8 cellular contexts compared by ENCODE assay signal in the genomic region with DNA sequence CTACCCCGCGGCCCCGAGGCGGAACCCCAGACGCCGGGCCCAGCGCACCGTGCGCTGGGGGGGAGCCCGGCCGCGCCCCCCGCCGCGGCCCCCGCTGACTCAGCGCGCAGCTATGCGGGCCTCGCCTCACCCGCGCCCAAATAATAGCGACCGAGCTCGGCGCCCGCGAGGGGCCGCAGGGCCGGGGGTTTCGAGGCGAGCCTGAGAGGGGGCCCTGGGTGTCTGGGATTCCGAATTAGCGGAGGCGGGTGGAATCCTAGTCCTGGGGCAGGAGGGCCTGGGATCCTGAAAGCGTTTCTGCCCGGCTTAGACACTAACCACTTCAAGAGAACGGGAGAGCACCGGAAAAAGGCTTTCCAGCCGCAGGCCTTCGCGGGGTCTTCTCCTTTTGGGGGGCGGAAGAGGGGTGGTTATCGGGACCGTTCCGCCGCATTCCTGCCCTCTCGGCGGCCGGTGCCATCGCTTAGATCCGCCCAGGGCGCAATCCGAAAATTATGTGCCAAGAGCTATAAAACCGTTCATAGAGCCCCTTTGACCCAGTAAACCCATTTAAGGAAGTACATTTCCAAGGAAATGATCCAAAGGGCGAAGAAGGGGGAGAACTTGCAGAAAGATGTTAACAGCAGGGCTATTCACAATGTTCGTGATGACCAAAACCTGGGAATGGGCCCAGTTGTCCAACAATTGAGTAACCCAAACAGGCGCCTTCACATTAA. TPM values are rescaled to one million over a fixed set of nuclear protein-coding genes. Genes with fewer than 3 reads are reported as not detected.
DNase-seq lines count a peak whose midpoint lies in the region; ATAC-seq and TF ChIP-seq lines count a peak whose summit lies in the region.

No MANE protein-coding gene starts in this region.

- peak overlapping the region; percentile 92 for H3K4me2 ChIP-seq in PC-3 (ENCODE audit: low read length)

- H3K36me3 ChIP-seq in PC-3 (ENCODE audit: low read depth, low read length) (no peaks in the 10 kb centered on the region), body of pancreas (replicated peaks in 1 of 2; ENCODE audit: insufficient read depth in 1 of 2, low read depth in 2 of 2) (no peaks in the 10 kb centered on the region), gastrocnemius medialis (no peaks in the 10 kb centered on the region)

- POLR2A ChIA-PET in activated CD4-positive, alpha-beta T cell treated with anti-CD3 and anti-CD28 coated beads for 36 hours (lab: Charles Lee): interaction anchor here (0.6 kb wide), 1 partner anchor 691 kb away, joined by 3 read pairs; no protein-coding TSS in a partner anchor
- POLR2A ChIA-PET in PC-3 (lab: Charles Lee; ENCODE audit: unreplicated experiment): interaction anchor here (0.5 to 3.6 kb wide), 8 partner anchors 14 to 160 kb away, joined by 3 to 43 read pairs (median 4); no protein-coding TSS in a partner anchor

- H3K4me3 ChIP-seq in PC-3 (ENCODE audit: low read length) (peak overlapping the region; percentile 72), body of pancreas (peak overlapping the region; percentile 43 to 53), iPS-18c (ENCODE audit: insufficient read depth, low read depth, low read length) (peak overlapping the region; percentile 65), gastrocnemius medialis (peak overlapping the region; percentile 76 to 93 (median 90))

- CTCF ChIA-PET in activated CD4-positive, alpha-beta T cell treated with anti-CD3 and anti-CD28 coated beads for 36 hours (lab: Charles Lee): interaction anchor here (0.7 to 1.4 kb wide), 3 partner anchors 18 to 238 kb away, joined by 3 read pairs; a partner anchor contains a TSS
- CTCF ChIA-PET in PC-3 (lab: Charles Lee): interaction anchor here (1.6 to 3.0 kb wide), 2 partner anchors 29 to 67 kb away, joined by 7 to 19 read pairs; no protein-coding TSS in a partner anchor

- no peak for DNase-seq in activated CD4-positive, alpha-beta T cell treated with anti-CD3 and anti-CD28 coated beads for 36 hours
- DNase-seq in activated CD4-positive, alpha-beta T cell treated with anti-CD3 and anti-CD28 coated beads for 48 hours: no peak
- DNase-seq in PC-3 (peak; percentile 97), body of pancreas (peak; percentile 63 to 80 (median 68)), gastrocnemius medialis (peak; percentile 52 to 70)

- peaks cover 41% of the 10 kb centered on the region for H3K79me2 ChIP-seq in PC-3 (ENCODE audit: low read length)

- 1 to 3% methylated on average over 20 to 33 of the region's 58 CpGs for WGBS in body of pancreas, 2 donors

- in situ Hi-C loops in gastrocnemius medialis (cut with MboI; ENCODE audit: low sequenced_read_pairs in 4 of 4): loop anchor here in 1 of 4 donors (10.0 kb wide), 1 partner anchor 60 kb away; no protein-coding TSS in a partner anchor

- H3K27ac ChIP-seq in PC-3 (ENCODE audit: low read length): peak overlapping the region; percentile 98
- H3K27ac ChIP-seq in body of pancreas: peak overlapping the region; percentile 92 to 99 (median 94)
- H3K27ac ChIP-seq in gastrocnemius medialis: peak overlapping the region; percentile 97 to 99 (median 98)

- H3K27me3 Mint-ChIP-seq in activated CD4-positive, alpha-beta T cell treated with anti-CD3 and anti-CD28 coated beads for 36 hours: no peaks in the 10 kb centered on the region

- peak; percentile 52 for ATAC-seq in activated CD4-positive, alpha-beta T cell treated with anti-CD3 and anti-CD28 coated beads for 36 hours
- ATAC-seq in HG02870 (IDR thresholded peaks at IDR 0.05; ENCODE audit: unreplicated experiment) (peak; percentile 17), PC-3 (peak; percentile 48), body of pancreas (peak; percentile 58), gastrocnemius medialis (peak; percentile 43 to 53), HG02610 (IDR thresholded peaks at IDR 0.05; ENCODE audit: unreplicated experiment) (no peak)

- peak overlapping the region; percentile 71 for H3K4me3 Mint-ChIP-seq in activated CD4-positive, alpha-beta T cell treated with anti-CD3 and anti-CD28 coated beads for 36 hours

- peaks cover 29% of the 10 kb centered on the region for H4K20me1 ChIP-seq in PC-3 (ENCODE audit: low read length)

- peak overlapping the region; percentile 85 for H3K9ac ChIP-seq in PC-3 (ENCODE audit: low read length)

- H3K27me3 ChIP-seq in PC-3 (ENCODE audit: low read length) (no peaks in the 10 kb centered on the region), body of pancreas (no peaks in the 10 kb centered on the region), gastrocnemius medialis (no peaks in the 10 kb centered on the region)

- intact Hi-C loops in activated CD4-positive, alpha-beta T cell treated with anti-CD3 and anti-CD28 coated beads for 36 hours (cut with DNase I, micrococcal nuclease): loop anchor here (2.0 to 10.0 kb wide), 6 partner anchors 110 to 1372 kb away; partner anchors contain the start of genes E2F6 (in 1 of the 2), PDIA6 (in 1 of the 2), SLC66A3 (in 1 of the 2) and TRIB2 (in 1 of the 2)
- intact Hi-C loops in PC-3 (cut with micrococcal nuclease): loop anchor here (1.0 to 10.0 kb wide), 6 partner anchors 14 to 190 kb away; partner anchors contain the start of gene SLC66A3
- intact Hi-C loops in body of pancreas (cut with DNase I): no loop called here
- intact Hi-C loops in gastrocnemius medialis (cut with DNase I; ENCODE audit: low total_unique reads): loop anchor here (1.0 to 5.0 kb wide), 4 partner anchors 26 to 190 kb away; partner anchors contain the start of gene SLC66A3

- peak overlapping the region; percentile 60 for H2AFZ ChIP-seq in PC-3 (ENCODE audit: low read length)

- TF ChIP-seq POLR2A in body of pancreas (IDR thresholded peaks at IDR 0.05): peak; percentile 29 to 77 (median 64)
- TF ChIP-seq POLR2A in gastrocnemius medialis (IDR thresholded peaks at IDR 0.05): no peak

- H3K9me3 ChIP-seq in PC-3 (ENCODE audit: low read length): no peaks in the 10 kb centered on the region
- H3K9me3 ChIP-seq in body of pancreas: no peaks in the 10 kb centered on the region
- H3K9me3 ChIP-seq in iPS-18c (ENCODE audit: control insufficient read depth, insufficient read depth, low read length): no peaks in the 10 kb centered on the region
- H3K9me3 ChIP-seq in gastrocnemius medialis: no peaks in the 10 kb centered on the region

- H3K27ac Mint-ChIP-seq in activated CD4-positive, alpha-beta T cell treated with anti-CD3 and anti-CD28 coated beads for 36 hours: no peak overlapping the region

- no peaks in the 10 kb centered on the region for H3K9me3 Mint-ChIP-seq in activated CD4-positive, alpha-beta T cell treated with anti-CD3 and anti-CD28 coated beads for 36 hours (ENCODE audit: low read depth)

- no peaks in the 10 kb centered on the region for H3K9me2 ChIP-seq in PC-3 (replicated peaks; ENCODE audit: low read length)

- H3K4me1 ChIP-seq in PC-3 (ENCODE audit: insufficient read depth, low read length) (peaks cover 40% of the 10 kb centered on the region), body of pancreas (peaks cover 41% of the 10 kb centered on the region), gastrocnemius medialis (peaks cover 33 to 35% of the 10 kb centered on the region in 2 donors)

- H3K36me3 Mint-ChIP-seq in activated CD4-positive, alpha-beta T cell treated with anti-CD3 and anti-CD28 coated beads for 36 hours (ENCODE audit: low read depth): no peaks in the 10 kb centered on the region

- H3F3A ChIP-seq in PC-3 (ENCODE audit: low read length, unreplicated experiment): no peaks in the 10 kb centered on the region

- H3K4me1 Mint-ChIP-seq in activated CD4-positive, alpha-beta T cell treated with anti-CD3 and anti-CD28 coated beads for 36 hours: peaks cover 26% of the 10 kb centered on the region

- TF ChIP-seq CTCF in PC-3 (conservative IDR thresholded peaks at IDR 0.05; ENCODE audit: low read depth, low read length) (no peak), body of pancreas (IDR thresholded peaks at IDR 0.05) (peak in 2 of 7 experiments; percentile 2 to 3), gastrocnemius medialis (IDR thresholded peaks at IDR 0.05 in 4 of 5, conservative IDR thresholded peaks at IDR 0.05 in 1 of 5) (peak in 1 of 5 experiments; percentile 9)

- TSS peak; percentile 63 for BruUV-seq in PC-3 (replicated peaks; lab: Mats Ljungman, UMichigan)

RNA-seq across cellular contexts. Expression of gene ROCK2, which starts 0.7 kb away (rescaled TPM):
- 10 to 100 TPM; 14.4 to 16.7 TPM for total RNA-seq in activated CD4-positive, alpha-beta T cell treated with anti-CD3 and anti-CD28 coated beads for 36 hours
- 35.3 and 40.7 TPM in 2 replicates for total RNA-seq in PC-3 (2014; rRNA removed)
- total RNA-seq in body of pancreas: 10 to 100 TPM; 24.4 to 32.3 TPM
- total RNA-seq in gastrocnemius medialis: 10 to 100 TPM; 42.0 to 85.4 (median 70.7) TPM

Comparison
In these comparisons a context has a peak if more than half of its experiments do, and no peak if none do; other contexts are left out.
1. DNase-seq: peak in PC-3 (single experiment), body of pancreas (4 of 4) and gastrocnemius medialis (2 of 2); none in activated CD4-positive, alpha-beta T cell treated with anti-CD3 and anti-CD28 coated beads for 36 hours (single experiment) and activated CD4-positive, alpha-beta T cell treated with anti-CD3 and anti-CD28 coated beads for 48 hours (single experiment).
2. POLR2A ChIP-seq: peak in body of pancreas (3 of 3); none in gastrocnemius medialis (0 of 2).
3. Peak in every context shown above with its lines, with median percentiles within 50 percentile points of each other: H3K27ac ChIP-seq and H3K4me3 ChIP-seq.